In genomic region chr2:222450021-222450420, GRCh38 we compare ENCODE assay signal across 33 cellular contexts. TPM values are rescaled to one million over a fixed set of nuclear protein-coding genes. Genes with fewer than 3 reads are reported as not detected.
"Had no signal": no experiment of that assay in that cellular context is flagged by ENCODE, and none has a peak within 500 bp of the region (broad histone marks: within the 10 kb centered on the region; RNA-seq: fewer than 3 reads in every experiment).

No MANE protein-coding gene starts in this region.

- H3K27ac Mint-ChIP-seq: activated naive CD8-positive, alpha-beta T cell; effector memory CD8-positive, alpha-beta T cell; naive B cell; stimulated activated naive B cell treated with anti-CD40 and anti-IgM and Interleukin-4, amounts not matched to agents 10 μg/mL and 1 μg/mL and 100 μg/mL, for 72 hours; T-helper 2 cell treated with Interferon-gamma antibody and Interleukin-4, amounts not matched to agents 5 μg/mL and 100 μg/mL, for 36 hours had no signal

- H3K27ac ChIP-seq: body of pancreas, cardiac muscle cell, gastrocnemius medialis, hepatocyte, pancreas, prostate gland, skin epidermis, suprapubic skin, tibial artery had no signal

- ATAC-seq: body of pancreas; effector memory CD8-positive, alpha-beta T cell; gastrocnemius medialis; sciatic nerve; stimulated activated naive B cell treated with anti-CD40 and anti-IgM and Interleukin-4, amounts not matched to agents 10 μg/mL and 1 μg/mL and 100 μg/mL, for 72 hours had no signal

- DNase-seq: activated CD4-positive, alpha-beta T cell treated with anti-CD3 and anti-CD28 coated beads for 4 hours; activated CD4-positive, alpha-beta T cell treated with anti-CD3 and anti-CD28 coated beads, Interleukin-2, amount 50 U/mL, for 48 hours; activated CD8-positive, alpha-beta memory T cell treated with anti-CD3 and anti-CD28 coated beads for 24 hours; activated effector memory CD4-positive, alpha-beta T cell treated with Interleukin-2 at 50 U/mL for 16 hours; activated naive CD4-positive, alpha-beta T cell treated with Interleukin-2 at 50 U/mL for 16 hours; aorta; body of pancreas; cortex of kidney; effector memory CD8-positive, alpha-beta T cell; erythroblast; gastrocnemius medialis; left cardiac atrium; mammary epithelial cell; naive B cell; nucleus accumbens; pancreas; retina; stimulated activated CD4-positive, alpha-beta T cell treated with anti-CD3 and anti-CD28 coated beads, Interleukin-12 subunit alpha, Interleukin-12 subunit beta, amount 100 ng/mL, for 4 hours; stimulated activated naive B cell treated with anti-CD40 and anti-IgM and Interleukin-4, amounts not matched to agents 10 μg/mL and 1 μg/mL and 100 μg/mL, for 72 hours; stomach; tibial artery had no signal

- H3K27me3 ChIP-seq: adrenal gland, body of pancreas, cardiac muscle cell, pancreas, suprapubic skin, tibial artery had no signal

- H3K27me3 Mint-ChIP-seq: activated naive CD8-positive, alpha-beta T cell had no signal

- H3K9me3 Mint-ChIP-seq: effector memory CD8-positive, alpha-beta T cell; neural crest cell; T-helper 2 cell treated with Interferon-gamma antibody and Interleukin-4, amounts not matched to agents 5 μg/mL and 100 μg/mL, for 36 hours had no signal

- H3K36me3 Mint-ChIP-seq: activated naive CD8-positive, alpha-beta T cell; naive B cell; stimulated activated naive B cell treated with anti-CD40 and anti-IgM and Interleukin-4, amounts not matched to agents 10 μg/mL and 1 μg/mL and 100 μg/mL, for 72 hours had no signal

- H3K36me3 ChIP-seq: adrenal gland, cardiac muscle cell, gastrocnemius medialis, pancreas, prostate gland, stomach, suprapubic skin, tibial artery had no signal

- FAIRE-seq: keratinocyte, pancreas had no signal

- H3K4me3 ChIP-seq: adrenal gland, body of pancreas, cardiac muscle cell, gastrocnemius medialis, hepatocyte, pancreas, prostate gland, skin epidermis, stomach, suprapubic skin, tibial artery had no signal

- H3K4me3 Mint-ChIP-seq: activated naive CD8-positive, alpha-beta T cell; effector memory CD8-positive, alpha-beta T cell; naive B cell; neural crest cell; stimulated activated naive B cell treated with anti-CD40 and anti-IgM and Interleukin-4, amounts not matched to agents 10 μg/mL and 1 μg/mL and 100 μg/mL, for 72 hours; T-helper 2 cell treated with Interferon-gamma antibody and Interleukin-4, amounts not matched to agents 5 μg/mL and 100 μg/mL, for 36 hours had no signal

- H3K4me1 Mint-ChIP-seq: naive B cell, neural crest cell had no signal

- H3K4me1 ChIP-seq: body of pancreas, gastrocnemius medialis, pancreas, prostate gland, tibial artery had no signal

- H3K9me3 ChIP-seq: adrenal gland, body of pancreas, gastrocnemius medialis, pancreas, prostate gland, stomach, suprapubic skin, tibial artery had no signal

RNA-seq across cellular contexts. Expression of gene SGPP2, which starts 25.7 kb away (rescaled TPM):
- total RNA-seq: chondrocyte, neural crest cell had no signal
